ENCODE assay signal across 8 cellular contexts in genomic region chr4:24702266-24702665, GRCh38.
"Had no signal": no experiment of that assay in that cellular context is flagged by ENCODE, and none has a peak within 500 bp of the region (broad histone marks: within the 10 kb centered on the region; RNA-seq: fewer than 3 reads in every experiment).

No MANE protein-coding gene starts in this region.

- H3K27ac ChIP-seq: GM23248, HL-60 had no signal

- H3K27me3 Mint-ChIP-seq: IgD-negative memory B cell had no signal

- H3K9me3 Mint-ChIP-seq: HFFc6, IgD-negative memory B cell had no signal

- H3K9ac ChIP-seq: GM23248 had no signal

- H3K36me3 ChIP-seq: HAP-1 had no signal

- H3K4me3 ChIP-seq: GM23248, HAP-1 had no signal

- H3K36me3 Mint-ChIP-seq: IgD-negative memory B cell had no signal

- H3K27ac Mint-ChIP-seq: HFFc6, IgD-negative memory B cell had no signal

- H3K4me3 Mint-ChIP-seq: HFFc6, IgD-negative memory B cell had no signal

- H3K9me3 ChIP-seq: HAP-1 had no signal

- DNase-seq: GM23248, GOT3, H7, HFFc6 had no signal

- H2AFZ ChIP-seq: GM23248 had no signal

- FAIRE-seq: HepG2 had no signal

- H3K4me1 ChIP-seq: HAP-1 had no signal

- H3K4me1 Mint-ChIP-seq: IgD-negative memory B cell had no signal
